Comparison of ENCODE assay signal across 2 cellular contexts in the genomic region with DNA sequence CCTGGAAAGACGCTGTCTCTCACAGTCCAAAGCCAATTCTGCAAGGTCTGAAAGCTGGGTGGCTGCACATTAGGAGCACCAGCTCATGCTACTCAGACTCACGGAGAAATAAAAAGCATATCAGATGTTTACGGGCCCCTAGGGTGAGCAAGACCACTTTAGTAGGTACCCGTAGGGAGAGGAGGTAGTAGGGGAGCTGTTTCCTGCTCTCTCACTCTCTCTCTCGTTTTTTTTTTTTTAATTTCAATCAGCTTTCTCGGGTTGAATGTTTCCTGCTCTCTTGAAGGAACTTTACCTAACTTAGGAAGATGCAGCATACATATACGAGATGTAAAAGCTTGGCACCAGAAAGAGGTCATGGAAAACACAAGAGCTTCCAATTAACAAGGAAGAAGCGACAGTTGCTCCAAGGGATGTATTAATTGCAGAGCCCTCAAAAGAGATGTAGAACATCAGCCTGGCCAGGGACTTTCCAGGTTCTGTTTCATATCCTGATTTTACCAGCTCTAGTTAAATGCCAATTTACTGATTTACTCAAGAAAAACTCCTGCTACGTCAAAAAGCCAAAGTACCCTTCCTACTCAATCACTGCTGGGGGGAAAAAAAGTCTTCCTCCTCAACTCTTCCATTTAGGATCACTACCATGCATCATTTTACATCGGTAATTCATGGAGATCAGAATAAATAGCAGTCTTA.
TF ChIP-seq lines count a peak whose summit lies in the region.

No MANE protein-coding gene starts in this region.

TF ChIP-seq in WTC11, 78 proteins besides CTCF, POLR2A, EP300 and RAD21:
- TF ChIP-seq FOXK1 (CRISPR knock-in tag; IDR thresholded peaks at IDR 0.05) (no peak), ZNF671 (CRISPR knock-in tag; IDR thresholded peaks at IDR 0.05) (no peak), NFYB (CRISPR knock-in tag; conservative IDR thresholded peaks at IDR 0.05; ENCODE audit: low read depth) (no peak), TEAD1 (CRISPR knock-in tag; IDR thresholded peaks at IDR 0.05) (no peak), RELA (CRISPR knock-in tag; IDR thresholded peaks at IDR 0.05; ENCODE audit: borderline replicate concordance) (no peak), CBFB (CRISPR knock-in tag; IDR thresholded peaks at IDR 0.05; ENCODE audit: low read depth) (no peak), HMGA2 (CRISPR knock-in tag; IDR thresholded peaks at IDR 0.05) (no peak), ELF4 (CRISPR knock-in tag; IDR thresholded peaks at IDR 0.05; ENCODE audit: low read depth) (no peak), SP1 (CRISPR knock-in tag; conservative IDR thresholded peaks at IDR 0.05) (no peak)
- TF ChIP-seq, protein P1, sequence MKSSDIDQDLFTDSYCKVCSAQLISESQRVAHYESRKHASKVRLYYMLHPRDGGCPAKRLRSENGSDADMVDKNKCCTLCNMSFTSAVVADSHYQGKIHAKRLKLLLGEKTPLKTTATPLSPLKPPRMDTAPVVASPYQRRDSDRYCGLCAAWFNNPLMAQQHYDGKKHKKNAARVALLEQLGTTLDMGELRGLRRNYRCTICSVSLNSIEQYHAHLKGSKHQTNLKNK (CRISPR knock-in tag; IDR thresholded peaks at IDR 0.05): no peak
- TF ChIP-seq, protein P2, sequence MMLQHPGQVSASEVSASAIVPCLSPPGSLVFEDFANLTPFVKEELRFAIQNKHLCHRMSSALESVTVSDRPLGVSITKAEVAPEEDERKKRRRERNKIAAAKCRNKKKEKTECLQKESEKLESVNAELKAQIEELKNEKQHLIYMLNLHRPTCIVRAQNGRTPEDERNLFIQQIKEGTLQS (CRISPR knock-in tag; conservative IDR thresholded peaks at IDR 0.05): no peak
- TF ChIP-seq, protein P3, sequence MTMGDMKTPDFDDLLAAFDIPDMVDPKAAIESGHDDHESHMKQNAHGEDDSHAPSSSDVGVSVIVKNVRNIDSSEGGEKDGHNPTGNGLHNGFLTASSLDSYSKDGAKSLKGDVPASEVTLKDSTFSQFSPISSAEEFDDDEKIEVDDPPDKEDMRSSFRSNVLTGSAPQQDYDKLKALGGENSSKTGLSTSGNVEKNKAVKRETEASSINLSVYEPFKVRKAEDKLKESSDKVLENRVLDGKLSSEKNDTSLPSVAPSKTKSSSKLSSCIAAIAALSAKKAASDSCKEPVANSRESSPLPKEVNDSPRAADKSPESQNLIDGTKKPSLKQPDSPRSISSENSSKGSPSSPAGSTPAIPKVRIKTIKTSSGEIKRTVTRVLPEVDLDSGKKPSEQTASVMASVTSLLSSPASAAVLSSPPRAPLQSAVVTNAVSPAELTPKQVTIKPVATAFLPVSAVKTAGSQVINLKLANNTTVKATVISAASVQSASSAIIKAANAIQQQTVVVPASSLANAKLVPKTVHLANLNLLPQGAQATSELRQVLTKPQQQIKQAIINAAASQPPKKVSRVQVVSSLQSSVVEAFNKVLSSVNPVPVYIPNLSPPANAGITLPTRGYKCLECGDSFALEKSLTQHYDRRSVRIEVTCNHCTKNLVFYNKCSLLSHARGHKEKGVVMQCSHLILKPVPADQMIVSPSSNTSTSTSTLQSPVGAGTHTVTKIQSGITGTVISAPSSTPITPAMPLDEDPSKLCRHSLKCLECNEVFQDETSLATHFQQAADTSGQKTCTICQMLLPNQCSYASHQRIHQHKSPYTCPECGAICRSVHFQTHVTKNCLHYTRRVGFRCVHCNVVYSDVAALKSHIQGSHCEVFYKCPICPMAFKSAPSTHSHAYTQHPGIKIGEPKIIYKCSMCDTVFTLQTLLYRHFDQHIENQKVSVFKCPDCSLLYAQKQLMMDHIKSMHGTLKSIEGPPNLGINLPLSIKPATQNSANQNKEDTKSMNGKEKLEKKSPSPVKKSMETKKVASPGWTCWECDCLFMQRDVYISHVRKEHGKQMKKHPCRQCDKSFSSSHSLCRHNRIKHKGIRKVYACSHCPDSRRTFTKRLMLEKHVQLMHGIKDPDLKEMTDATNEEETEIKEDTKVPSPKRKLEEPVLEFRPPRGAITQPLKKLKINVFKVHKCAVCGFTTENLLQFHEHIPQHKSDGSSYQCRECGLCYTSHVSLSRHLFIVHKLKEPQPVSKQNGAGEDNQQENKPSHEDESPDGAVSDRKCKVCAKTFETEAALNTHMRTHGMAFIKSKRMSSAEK (CRISPR knock-in tag; IDR thresholded peaks at IDR 0.05; ENCODE audit: borderline replicate concordance): no peak
- TF ChIP-seq, protein P4, sequence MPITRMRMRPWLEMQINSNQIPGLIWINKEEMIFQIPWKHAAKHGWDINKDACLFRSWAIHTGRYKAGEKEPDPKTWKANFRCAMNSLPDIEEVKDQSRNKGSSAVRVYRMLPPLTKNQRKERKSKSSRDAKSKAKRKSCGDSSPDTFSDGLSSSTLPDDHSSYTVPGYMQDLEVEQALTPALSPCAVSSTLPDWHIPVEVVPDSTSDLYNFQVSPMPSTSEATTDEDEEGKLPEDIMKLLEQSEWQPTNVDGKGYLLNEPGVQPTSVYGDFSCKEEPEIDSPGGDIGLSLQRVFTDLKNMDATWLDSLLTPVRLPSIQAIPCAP (CRISPR knock-in tag; IDR thresholded peaks at IDR 0.05): no peak
- TF ChIP-seq, protein P5, sequence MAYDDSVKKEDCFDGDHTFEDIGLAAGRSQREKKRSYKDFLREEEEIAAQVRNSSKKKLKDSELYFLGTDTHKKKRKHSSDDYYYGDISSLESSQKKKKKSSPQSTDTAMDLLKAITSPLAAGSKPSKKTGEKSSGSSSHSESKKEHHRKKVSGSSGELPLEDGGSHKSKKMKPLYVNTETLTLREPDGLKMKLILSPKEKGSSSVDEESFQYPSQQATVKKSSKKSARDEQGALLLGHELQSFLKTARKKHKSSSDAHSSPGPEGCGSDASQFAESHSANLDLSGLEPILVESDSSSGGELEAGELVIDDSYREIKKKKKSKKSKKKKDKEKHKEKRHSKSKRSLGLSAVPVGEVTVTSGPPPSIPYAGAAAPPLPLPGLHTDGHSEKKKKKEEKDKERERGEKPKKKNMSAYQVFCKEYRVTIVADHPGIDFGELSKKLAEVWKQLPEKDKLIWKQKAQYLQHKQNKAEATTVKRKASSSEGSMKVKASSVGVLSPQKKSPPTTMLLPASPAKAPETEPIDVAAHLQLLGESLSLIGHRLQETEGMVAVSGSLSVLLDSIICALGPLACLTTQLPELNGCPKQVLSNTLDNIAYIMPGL (CRISPR knock-in tag; IDR thresholded peaks at IDR 0.05): no peak
TF ChIP-seq in WTC11: peak in this region for 0.

TF ChIP-seq in SK-N-SH, 30 proteins besides CTCF, POLR2A, EP300 and RAD21:
- TF ChIP-seq GATA2 (CRISPR knock-in tag; IDR thresholded peaks at IDR 0.05): no peak
- no peak for TF ChIP-seq TCF12 (IDR thresholded peaks at IDR 0.05)
- no peak for TF ChIP-seq NRF1 (IDR thresholded peaks at IDR 0.05; ENCODE audit: low read depth, low read length)
- TF ChIP-seq MXI1 (IDR thresholded peaks at IDR 0.05; ENCODE audit: low read depth, low read length): no peak
- no peak for TF ChIP-seq POLR2AphosphoS5 (IDR thresholded peaks at IDR 0.05; ENCODE audit: low read depth, low read length)
- no peak for TF ChIP-seq NFIC (IDR thresholded peaks at IDR 0.05; ENCODE audit: borderline replicate concordance)
- TF ChIP-seq, protein P6, sequence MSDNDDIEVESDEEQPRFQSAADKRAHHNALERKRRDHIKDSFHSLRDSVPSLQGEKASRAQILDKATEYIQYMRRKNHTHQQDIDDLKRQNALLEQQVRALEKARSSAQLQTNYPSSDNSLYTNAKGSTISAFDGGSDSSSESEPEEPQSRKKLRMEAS (IDR thresholded peaks at IDR 0.05; ENCODE audit: low read depth): no peak
- TF ChIP-seq MEF2A (IDR thresholded peaks at IDR 0.05; ENCODE audit: borderline replicate concordance, low read depth): no peak
- no peak for TF ChIP-seq SIN3A (IDR thresholded peaks at IDR 0.05; ENCODE audit: borderline replicate concordance, low read depth, low read length)
- no peak for TF ChIP-seq RXRA (IDR thresholded peaks at IDR 0.05; ENCODE audit: borderline replicate concordance, low read depth)
- no peak for TF ChIP-seq RCOR1 (IDR thresholded peaks at IDR 0.05; ENCODE audit: low read length)
- TF ChIP-seq, protein P7, sequence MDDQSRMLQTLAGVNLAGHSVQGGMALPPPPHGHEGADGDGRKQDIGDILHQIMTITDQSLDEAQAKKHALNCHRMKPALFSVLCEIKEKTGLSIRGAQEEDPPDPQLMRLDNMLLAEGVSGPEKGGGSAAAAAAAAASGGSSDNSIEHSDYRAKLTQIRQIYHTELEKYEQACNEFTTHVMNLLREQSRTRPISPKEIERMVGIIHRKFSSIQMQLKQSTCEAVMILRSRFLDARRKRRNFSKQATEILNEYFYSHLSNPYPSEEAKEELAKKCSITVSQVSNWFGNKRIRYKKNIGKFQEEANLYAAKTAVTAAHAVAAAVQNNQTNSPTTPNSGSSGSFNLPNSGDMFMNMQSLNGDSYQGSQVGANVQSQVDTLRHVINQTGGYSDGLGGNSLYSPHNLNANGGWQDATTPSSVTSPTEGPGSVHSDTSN (IDR thresholded peaks at IDR 0.05): no peak
- TF ChIP-seq GABPA (IDR thresholded peaks at IDR 0.05; ENCODE audit: low read depth): no peak
- TF ChIP-seq, protein P8, sequence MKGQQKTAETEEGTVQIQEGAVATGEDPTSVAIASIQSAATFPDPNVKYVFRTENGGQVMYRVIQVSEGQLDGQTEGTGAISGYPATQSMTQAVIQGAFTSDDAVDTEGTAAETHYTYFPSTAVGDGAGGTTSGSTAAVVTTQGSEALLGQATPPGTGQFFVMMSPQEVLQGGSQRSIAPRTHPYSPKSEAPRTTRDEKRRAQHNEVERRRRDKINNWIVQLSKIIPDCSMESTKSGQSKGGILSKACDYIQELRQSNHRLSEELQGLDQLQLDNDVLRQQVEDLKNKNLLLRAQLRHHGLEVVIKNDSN (IDR thresholded peaks at IDR 0.05; ENCODE audit: borderline replicate concordance, low read depth): no peak
